ENCODE assay signal across 1 cellular context in the genomic region with DNA sequence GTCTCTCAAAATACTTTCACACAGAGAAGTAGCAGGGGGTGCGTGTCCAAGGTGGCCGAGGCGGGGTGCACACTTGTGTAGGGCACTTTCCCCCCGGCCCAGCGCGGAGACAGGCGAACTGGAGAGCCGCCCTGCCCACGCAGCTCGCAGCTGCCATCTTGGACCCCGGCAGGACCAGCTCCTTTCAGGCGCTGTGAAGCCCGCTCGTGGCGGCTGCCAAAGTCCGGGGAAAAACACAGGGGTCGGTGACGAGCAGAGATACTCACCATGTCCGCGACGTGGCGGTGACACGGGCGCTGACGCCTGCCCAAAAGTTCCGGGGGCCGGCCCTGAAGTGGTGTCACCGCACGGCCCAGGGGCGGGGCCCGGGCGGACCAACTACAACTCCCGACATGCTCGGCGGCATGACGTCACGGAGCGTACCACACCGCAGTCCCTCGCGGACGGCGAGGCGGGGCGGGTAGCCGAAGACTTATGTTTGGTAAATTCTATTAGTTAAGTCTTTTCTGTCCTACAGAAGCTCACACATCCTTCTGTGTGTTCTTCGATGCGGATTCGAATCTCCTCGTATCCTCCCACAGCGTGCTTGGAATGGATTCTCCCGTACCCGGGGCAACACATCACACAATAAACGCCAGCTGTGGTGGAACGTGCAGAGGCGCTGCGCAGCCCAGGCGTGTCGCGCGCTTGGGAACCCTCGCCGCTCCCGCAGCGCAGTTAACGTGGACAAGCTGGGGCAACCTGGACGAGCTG.
A peak's percentile ranks its signal among the peaks of the same experiment; 100 is the strongest.
TF ChIP-seq lines count a peak whose summit lies in the region.

Gene UFSP2, minus strand, starts transcription at position 365 of the 753 bp plus-strand sequence. Its CDS starts 96 bp downstream, at position 269.

TF ChIP-seq in K562, 482 proteins besides CTCF, POLR2A, EP300 and RAD21 (continued from another document and continues in another):
- TF ChIP-seq, protein P1, sequence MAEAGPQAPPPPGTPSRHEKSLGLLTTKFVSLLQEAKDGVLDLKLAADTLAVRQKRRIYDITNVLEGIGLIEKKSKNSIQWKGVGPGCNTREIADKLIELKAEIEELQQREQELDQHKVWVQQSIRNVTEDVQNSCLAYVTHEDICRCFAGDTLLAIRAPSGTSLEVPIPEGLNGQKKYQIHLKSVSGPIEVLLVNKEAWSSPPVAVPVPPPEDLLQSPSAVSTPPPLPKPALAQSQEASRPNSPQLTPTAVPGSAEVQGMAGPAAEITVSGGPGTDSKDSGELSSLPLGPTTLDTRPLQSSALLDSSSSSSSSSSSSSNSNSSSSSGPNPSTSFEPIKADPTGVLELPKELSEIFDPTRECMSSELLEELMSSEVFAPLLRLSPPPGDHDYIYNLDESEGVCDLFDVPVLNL (CRISPR knock-in tag; IDR thresholded peaks at IDR 0.05; ENCODE audit: low read depth) = no peak
- TF ChIP-seq TCF3 (CRISPR knock-in tag; IDR thresholded peaks at IDR 0.05) = no peak
- no peak for TF ChIP-seq POLR2AphosphoS2 (IDR thresholded peaks at IDR 0.05; ENCODE audit: low read length)
- TF ChIP-seq NFXL1 (CRISPR knock-in tag; IDR thresholded peaks at IDR 0.05) = no peak
- peak; percentile 53; the same call in 1 of the 2 replicates for TF ChIP-seq GATAD2B (IDR thresholded peaks at IDR 0.05; ENCODE audit: borderline replicate concordance)
- TF ChIP-seq SNIP1 (IDR thresholded peaks at IDR 0.05; ENCODE audit: low read depth) = no peak
- no peak for TF ChIP-seq WHSC1 (IDR thresholded peaks at IDR 0.05; ENCODE audit: low read length)
- no peak for TF ChIP-seq BCL6 (CRISPR knock-in tag; IDR thresholded peaks at IDR 0.05)
- TF ChIP-seq ZNF384 (IDR thresholded peaks at IDR 0.05; ENCODE audit: low read depth, low read length) = no peak
- peak; percentile 96 to 98 for TF ChIP-seq SIN3A (IDR thresholded peaks at IDR 0.05; ENCODE audit: borderline replicate concordance in 2 of 2, control insufficient read depth in 1 of 2, low read depth in 2 of 2, low read length in 2 of 2)
- TF ChIP-seq ZFP1 (CRISPR knock-in tag; IDR thresholded peaks at IDR 0.05) = no peak
- TF ChIP-seq ZNF592 (IDR thresholded peaks at IDR 0.05) = 0 out of 2 replicates have a peak, but pooled peaks have one; percentile 67
- TF ChIP-seq EP400 (IDR thresholded peaks at IDR 0.05) = peak; percentile 87
- TF ChIP-seq TBL1XR1 (IDR thresholded peaks at IDR 0.05; ENCODE audit: low read length in 2 of 2) = no peak; a peak in 2 of 4 replicates
- TF ChIP-seq ZNF23 (CRISPR knock-in tag; IDR thresholded peaks at IDR 0.05) = no peak
- 0 out of 2 replicates have a peak, but pooled peaks have one; percentile 29 for TF ChIP-seq GTF2F1 (IDR thresholded peaks at IDR 0.05; ENCODE audit: low read depth, low read length)
- TF ChIP-seq, protein P2, sequence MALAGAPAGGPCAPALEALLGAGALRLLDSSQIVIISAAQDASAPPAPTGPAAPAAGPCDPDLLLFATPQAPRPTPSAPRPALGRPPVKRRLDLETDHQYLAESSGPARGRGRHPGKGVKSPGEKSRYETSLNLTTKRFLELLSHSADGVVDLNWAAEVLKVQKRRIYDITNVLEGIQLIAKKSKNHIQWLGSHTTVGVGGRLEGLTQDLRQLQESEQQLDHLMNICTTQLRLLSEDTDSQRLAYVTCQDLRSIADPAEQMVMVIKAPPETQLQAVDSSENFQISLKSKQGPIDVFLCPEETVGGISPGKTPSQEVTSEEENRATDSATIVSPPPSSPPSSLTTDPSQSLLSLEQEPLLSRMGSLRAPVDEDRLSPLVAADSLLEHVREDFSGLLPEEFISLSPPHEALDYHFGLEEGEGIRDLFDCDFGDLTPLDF (CRISPR knock-in tag; IDR thresholded peaks at IDR 0.05) = no peak
- TF ChIP-seq, protein P3, sequence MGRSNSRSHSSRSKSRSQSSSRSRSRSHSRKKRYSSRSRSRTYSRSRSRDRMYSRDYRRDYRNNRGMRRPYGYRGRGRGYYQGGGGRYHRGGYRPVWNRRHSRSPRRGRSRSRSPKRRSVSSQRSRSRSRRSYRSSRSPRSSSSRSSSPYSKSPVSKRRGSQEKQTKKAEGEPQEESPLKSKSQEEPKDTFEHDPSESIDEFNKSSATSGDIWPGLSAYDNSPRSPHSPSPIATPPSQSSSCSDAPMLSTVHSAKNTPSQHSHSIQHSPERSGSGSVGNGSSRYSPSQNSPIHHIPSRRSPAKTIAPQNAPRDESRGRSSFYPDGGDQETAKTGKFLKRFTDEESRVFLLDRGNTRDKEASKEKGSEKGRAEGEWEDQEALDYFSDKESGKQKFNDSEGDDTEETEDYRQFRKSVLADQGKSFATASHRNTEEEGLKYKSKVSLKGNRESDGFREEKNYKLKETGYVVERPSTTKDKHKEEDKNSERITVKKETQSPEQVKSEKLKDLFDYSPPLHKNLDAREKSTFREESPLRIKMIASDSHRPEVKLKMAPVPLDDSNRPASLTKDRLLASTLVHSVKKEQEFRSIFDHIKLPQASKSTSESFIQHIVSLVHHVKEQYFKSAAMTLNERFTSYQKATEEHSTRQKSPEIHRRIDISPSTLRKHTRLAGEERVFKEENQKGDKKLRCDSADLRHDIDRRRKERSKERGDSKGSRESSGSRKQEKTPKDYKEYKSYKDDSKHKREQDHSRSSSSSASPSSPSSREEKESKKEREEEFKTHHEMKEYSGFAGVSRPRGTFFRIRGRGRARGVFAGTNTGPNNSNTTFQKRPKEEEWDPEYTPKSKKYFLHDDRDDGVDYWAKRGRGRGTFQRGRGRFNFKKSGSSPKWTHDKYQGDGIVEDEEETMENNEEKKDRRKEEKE (IDR thresholded peaks at IDR 0.05; ENCODE audit: borderline replicate concordance in 1 of 2, control insufficient read depth in 1 of 2, low read depth in 2 of 2, low read length in 1 of 2) = peak in 1 of 2 experiments; percentile 96; a peak in 2 of 4 replicates
- peak; percentile 59; the same call in 1 of the 2 replicates for TF ChIP-seq ILF3 (IDR thresholded peaks at IDR 0.05; ENCODE audit: borderline replicate concordance)
- no peak for TF ChIP-seq SREBF2 (CRISPR knock-in tag; IDR thresholded peaks at IDR 0.05)
- TF ChIP-seq ZNF280B (CRISPR knock-in tag; IDR thresholded peaks at IDR 0.05) = no peak
- no peak for TF ChIP-seq FOXA1 (IDR thresholded peaks at IDR 0.05; ENCODE audit: borderline replicate concordance)
- TF ChIP-seq FOSL1 (tag; conservative IDR thresholded peaks at IDR 0.05) = 0 out of 2 replicates have a peak, but pooled peaks have one; percentile 42
- TF ChIP-seq RCOR1 (IDR thresholded peaks at IDR 0.05; ENCODE audit: borderline replicate concordance in 1 of 2, low read depth in 2 of 2, low read length in 2 of 2) = peak in 1 of 2 experiments; percentile 31; a peak in 1 of 4 replicates
- TF ChIP-seq ZNF518B (CRISPR knock-in tag; IDR thresholded peaks at IDR 0.05) = no peak
- no peak for TF ChIP-seq NR2F6 (CRISPR knock-in tag; IDR thresholded peaks at IDR 0.05)
- TF ChIP-seq CC2D1A (IDR thresholded peaks at IDR 0.05) = no peak
- TF ChIP-seq, protein P4, sequence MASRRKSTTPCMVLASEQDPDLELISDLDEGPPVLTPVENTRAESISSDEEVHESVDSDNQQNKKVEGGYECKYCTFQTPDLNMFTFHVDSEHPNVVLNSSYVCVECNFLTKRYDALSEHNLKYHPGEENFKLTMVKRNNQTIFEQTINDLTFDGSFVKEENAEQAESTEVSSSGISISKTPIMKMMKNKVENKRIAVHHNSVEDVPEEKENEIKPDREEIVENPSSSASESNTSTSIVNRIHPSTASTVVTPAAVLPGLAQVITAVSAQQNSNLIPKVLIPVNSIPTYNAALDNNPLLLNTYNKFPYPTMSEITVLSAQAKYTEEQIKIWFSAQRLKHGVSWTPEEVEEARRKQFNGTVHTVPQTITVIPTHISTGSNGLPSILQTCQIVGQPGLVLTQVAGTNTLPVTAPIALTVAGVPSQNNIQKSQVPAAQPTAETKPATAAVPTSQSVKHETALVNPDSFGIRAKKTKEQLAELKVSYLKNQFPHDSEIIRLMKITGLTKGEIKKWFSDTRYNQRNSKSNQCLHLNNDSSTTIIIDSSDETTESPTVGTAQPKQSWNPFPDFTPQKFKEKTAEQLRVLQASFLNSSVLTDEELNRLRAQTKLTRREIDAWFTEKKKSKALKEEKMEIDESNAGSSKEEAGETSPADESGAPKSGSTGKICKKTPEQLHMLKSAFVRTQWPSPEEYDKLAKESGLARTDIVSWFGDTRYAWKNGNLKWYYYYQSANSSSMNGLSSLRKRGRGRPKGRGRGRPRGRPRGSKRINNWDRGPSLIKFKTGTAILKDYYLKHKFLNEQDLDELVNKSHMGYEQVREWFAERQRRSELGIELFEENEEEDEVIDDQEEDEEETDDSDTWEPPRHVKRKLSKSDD (conservative IDR thresholded peaks at IDR 0.05; ENCODE audit: low read length) = 0 out of 2 replicates have a peak, but pooled peaks have one; percentile 10
- TF ChIP-seq ZNF57 (CRISPR knock-in tag; IDR thresholded peaks at IDR 0.05) = no peak
- no peak for TF ChIP-seq HIVEP1 (CRISPR knock-in tag; IDR thresholded peaks at IDR 0.05)
- no peak for TF ChIP-seq ZNF354B (CRISPR knock-in tag; IDR thresholded peaks at IDR 0.05)
- no peak for TF ChIP-seq RBM15 (IDR thresholded peaks at IDR 0.05; ENCODE audit: insufficient read depth, low read length)
- peak; percentile 65 for TF ChIP-seq FIP1L1 (IDR thresholded peaks at IDR 0.05; ENCODE audit: low read depth, low read length, poor library complexity, severe bottlenecking)
- TF ChIP-seq ZFPM2 (CRISPR knock-in tag; IDR thresholded peaks at IDR 0.05) = no peak
- TF ChIP-seq GABPB2 (CRISPR knock-in tag; conservative IDR thresholded peaks at IDR 0.05) = no peak
- TF ChIP-seq POU5F1 (IDR thresholded peaks at IDR 0.05; ENCODE audit: borderline replicate concordance, low read depth, low read length, partially characterized antibody) = no peak
- TF ChIP-seq IRF1 (CRISPR knock-in tag; IDR thresholded peaks at IDR 0.05; ENCODE audit: borderline replicate concordance) = no peak
